Comparison of ENCODE assay signal across 9 cellular contexts in genomic region chrX:67555578-67556203, GRCh38. TPM values are rescaled to one million over a fixed set of nuclear protein-coding genes. Genes with fewer than 3 reads are reported as not detected.
DNase-seq lines count a peak whose midpoint lies in the region; ATAC-seq and TF ChIP-seq lines count a peak whose summit lies in the region.
"Had no signal": no experiment of that assay in that cellular context is flagged by ENCODE, and none has a peak within 500 bp of the region (broad histone marks: within the 10 kb centered on the region; RNA-seq: fewer than 3 reads in every experiment).

No MANE protein-coding gene starts in this region.

- no peaks in the 10 kb centered on the region for H3K36me3 ChIP-seq in hepatocyte (replicated peaks; ENCODE audit: insufficient read depth, low read depth)

- DNase-seq in NCI-H2107 (lab: John Stamatoyannopoulos, UW) (peak; percentile 12), NCI-H2107 treated with DMSO at 0.1 percent for 48 hours (lab: John Stamatoyannopoulos, UW; ENCODE audit: unreplicated experiment) (no peak), SW480 (ENCODE audit: low spot score) (peak; percentile 18), hepatocyte (ENCODE audit: low spot score) (peak; percentile 19), cortex of kidney (lab: John Stamatoyannopoulos, UW) (no peak), NCI-H2227 treated with DMSO at 0.1 percent for 48 hours (lab: John Stamatoyannopoulos, UW) (no peak)
- no peak for DNase-seq in T-helper 2 cell treated with Interferon-gamma antibody and Interleukin-4, amounts not matched to agents 5 μg/mL and 100 μg/mL, for 36 hours (ENCODE audit: low spot score)

- no peak overlapping the region for H3K27ac ChIP-seq in hepatocyte

- H3K36me3 Mint-ChIP-seq in T-helper 2 cell treated with Interferon-gamma antibody and Interleukin-4, amounts not matched to agents 5 μg/mL and 100 μg/mL, for 36 hours (ENCODE audit: low read depth) = no peaks in the 10 kb centered on the region
- H3K36me3 Mint-ChIP-seq: CD4-positive, CD25-positive, alpha-beta regulatory T cell had no signal

- no peaks in the 10 kb centered on the region for H3K9me3 ChIP-seq in hepatocyte (ENCODE audit: low read depth)

- H3K27me3 ChIP-seq in hepatocyte = no peaks in the 10 kb centered on the region

- no peaks in the 10 kb centered on the region for H3K9me2 ChIP-seq in hepatocyte (replicated peaks; ENCODE audit: insufficient read depth)

- peak; percentile 58 for ATAC-seq in HG02571 (IDR thresholded peaks at IDR 0.05; ENCODE audit: unreplicated experiment)

- H2AFZ ChIP-seq in hepatocyte = no peak overlapping the region

- no peak overlapping the region for H3K4me3 ChIP-seq in hepatocyte

- H3K27me3 Mint-ChIP-seq in T-helper 2 cell treated with Interferon-gamma antibody and Interleukin-4, amounts not matched to agents 5 μg/mL and 100 μg/mL, for 36 hours (ENCODE audit: low read depth) = no peaks in the 10 kb centered on the region

- H3K4me1 Mint-ChIP-seq in T-helper 2 cell treated with Interferon-gamma antibody and Interleukin-4, amounts not matched to agents 5 μg/mL and 100 μg/mL, for 36 hours (ENCODE audit: low read depth) = no peaks in the 10 kb centered on the region
- H3K4me1 Mint-ChIP-seq: CD4-positive, CD25-positive, alpha-beta regulatory T cell had no signal

- H3K9me3 Mint-ChIP-seq in T-helper 2 cell treated with Interferon-gamma antibody and Interleukin-4, amounts not matched to agents 5 μg/mL and 100 μg/mL, for 36 hours = no peaks in the 10 kb centered on the region

- no peaks in the 10 kb centered on the region for H4K20me1 ChIP-seq in hepatocyte (ENCODE audit: insufficient read depth, poor library complexity, severe bottlenecking)

- no peak overlapping the region for H3K4me2 ChIP-seq in hepatocyte

- no peak overlapping the region for H3K27ac Mint-ChIP-seq in T-helper 2 cell treated with Interferon-gamma antibody and Interleukin-4, amounts not matched to agents 5 μg/mL and 100 μg/mL, for 36 hours
- H3K27ac Mint-ChIP-seq: CD4-positive, CD25-positive, alpha-beta regulatory T cell had no signal

- no peak overlapping the region for H3K4me3 Mint-ChIP-seq in T-helper 2 cell treated with Interferon-gamma antibody and Interleukin-4, amounts not matched to agents 5 μg/mL and 100 μg/mL, for 36 hours
- H3K4me3 Mint-ChIP-seq: CD4-positive, CD25-positive, alpha-beta regulatory T cell had no signal

- peak; percentile 51 for TF ChIP-seq CTCF in hepatocyte (IDR thresholded peaks at IDR 0.05; ENCODE audit: poor library complexity)

- WGBS in hepatocyte (ENCODE audit: low lambda C conversion rate, missing lambda C conversion rate) = 33% methylated on average over 7 of the region's 7 CpGs

- H3K79me2 ChIP-seq in hepatocyte = no peaks in the 10 kb centered on the region

- H3K4me1 ChIP-seq in hepatocyte (ENCODE audit: insufficient read depth) = no peaks in the 10 kb centered on the region

RNA-seq across cellular contexts. Expression of gene AR, which starts 11.9 kb away (rescaled TPM):
- total RNA-seq in hepatocyte = 4.5 and 5.4 TPM in 2 replicates
- 0.99 and 1.3 TPM in 2 replicates for polyA plus RNA-seq in hepatocyte

Comparison
In these comparisons a context has a peak if more than half of its experiments do, and no peak if none do; other contexts are left out.
1. DNase-seq: peak in NCI-H2107 (single experiment), SW480 (single experiment) and hepatocyte (single experiment); none in NCI-H2107 treated with DMSO at 0.1 percent for 48 hours (single experiment), cortex of kidney (single experiment), NCI-H2227 treated with DMSO at 0.1 percent for 48 hours (single experiment) and T-helper 2 cell treated with Interferon-gamma antibody and Interleukin-4, amounts not matched to agents 5 μg/mL and 100 μg/mL, for 36 hours (single experiment).